24 cellular contexts compared by ENCODE assay signal in the genomic region with DNA sequence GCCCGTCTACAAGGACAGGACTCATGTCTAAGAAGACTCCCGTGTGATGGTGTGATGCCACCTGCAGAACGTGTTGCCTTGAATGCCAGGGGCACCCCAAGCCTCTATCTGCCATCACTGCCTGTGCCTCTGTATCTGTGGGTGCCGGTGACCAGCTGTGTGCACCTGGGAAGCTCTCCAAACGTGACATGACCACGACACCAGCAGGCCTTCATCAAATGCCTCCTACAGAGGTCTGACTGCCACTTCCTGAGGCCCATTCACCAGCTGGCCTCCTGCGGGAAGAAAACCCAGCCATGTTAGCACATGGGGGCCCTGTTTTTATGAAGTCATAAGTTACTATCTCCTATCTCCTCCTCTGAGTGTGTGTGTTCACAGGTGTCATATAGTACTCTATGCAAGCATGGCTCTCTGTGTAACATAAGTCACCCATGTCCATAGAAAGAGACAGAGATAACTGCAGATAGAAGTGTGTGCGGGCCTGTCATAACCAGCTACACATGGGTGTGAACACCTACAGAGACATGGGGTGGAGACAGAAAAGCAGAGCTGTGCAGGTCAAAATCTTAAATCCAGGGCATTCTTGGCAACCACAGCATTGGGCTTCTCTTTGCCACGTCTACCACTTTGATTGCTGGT. TPM values are rescaled to one million over a fixed set of nuclear protein-coding genes. Genes with fewer than 3 reads are reported as not detected.
"Had no signal": no experiment of that assay in that cellular context is flagged by ENCODE, and none has a peak within 500 bp of the region (broad histone marks: within the 10 kb centered on the region; RNA-seq: fewer than 3 reads in every experiment).

No MANE protein-coding gene starts in this region.

- H3K9me3 Mint-ChIP-seq: nephron, WTC11 had no signal

- H3K27ac ChIP-seq: adrenal gland, ascending aorta, coronary artery, gastroesophageal sphincter, neutrophil, sigmoid colon, upper lobe of right lung had no signal

- H3K9me3 ChIP-seq: adrenal gland, ascending aorta, neutrophil, sigmoid colon, upper lobe of right lung had no signal

- DNase-seq: activated naive CD4-positive, alpha-beta T cell; activated T-cell treated with anti-CD3 and anti-CD28 coated beads, Interleukin-2, amount 50 U/mL, for 1 hour; head of caudate nucleus; left cardiac atrium; mesenchymal stem cell; sigmoid colon; stimulated activated CD4-positive, alpha-beta T cell treated with anti-CD3 and anti-CD28 coated beads, Interleukin-4, amount 100 ng/mL, for 24 hours; stimulated activated naive CD4-positive, alpha-beta T cell treated with Interleukin-2 at 50 U/mL for 16 hours; T1000 had no signal

- H3K4me1 ChIP-seq: adrenal gland, ascending aorta, gastroesophageal sphincter, sigmoid colon, upper lobe of right lung had no signal

- H3K36me3 Mint-ChIP-seq: activated naive CD8-positive, alpha-beta T cell; WTC11 had no signal

- H3K36me3 ChIP-seq: adrenal gland, ascending aorta, gastroesophageal sphincter, neutrophil, sigmoid colon, upper lobe of right lung had no signal

- H3K27ac Mint-ChIP-seq: activated naive CD8-positive, alpha-beta T cell; nephron; WTC11 had no signal

- ATAC-seq: gastroesophageal sphincter, left cardiac atrium, upper lobe of right lung, WTC11 had no signal

- H3K4me3 Mint-ChIP-seq: activated naive CD8-positive, alpha-beta T cell; nephron; WTC11 had no signal

- H3K4me3 ChIP-seq: adrenal gland, ascending aorta, coronary artery, gastroesophageal sphincter, sigmoid colon, upper lobe of right lung had no signal

- H3K27me3 ChIP-seq: adrenal gland, ascending aorta, upper lobe of right lung had no signal

RNA-seq across cellular contexts. Expression of gene SERPINA4, which starts 18.3 kb away (rescaled TPM):
- total RNA-seq: ascending aorta; bronchial epithelial cell; epithelial cell of proximal tubule; gastroesophageal sphincter; left cardiac atrium; lower leg skin; myocyte; sigmoid colon; T-helper 1 cell treated with Interleukin-12 subunit alpha and Interleukin-12 subunit beta and Interleukin-4 antibody, amounts not matched to agents 30 ng/mL and 1 ng/mL, for 36 hours; upper lobe of right lung; WTC11 had no signal
- polyA plus RNA-seq: adrenal gland, sigmoid colon had no signal

RNA-seq across cellular contexts. Expression of gene SERPINA12, which starts 33.7 kb away (rescaled TPM):
- total RNA-seq: adrenal gland; ascending aorta; bronchial epithelial cell; epithelial cell of proximal tubule; gastroesophageal sphincter; left cardiac atrium; mononuclear cell; myocyte; sigmoid colon; T-helper 1 cell treated with Interleukin-12 subunit alpha and Interleukin-12 subunit beta and Interleukin-4 antibody, amounts not matched to agents 30 ng/mL and 1 ng/mL, for 36 hours; upper lobe of right lung; WTC11 had no signal
- polyA plus RNA-seq: adrenal gland, sigmoid colon had no signal

RNA-seq across cellular contexts. Expression of gene SERPINA5, which starts 38.3 kb away (rescaled TPM):
- total RNA-seq: bronchial epithelial cell; mononuclear cell; myocyte; T-helper 1 cell treated with Interleukin-12 subunit alpha and Interleukin-12 subunit beta and Interleukin-4 antibody, amounts not matched to agents 30 ng/mL and 1 ng/mL, for 36 hours had no signal
